In the genomic region with DNA sequence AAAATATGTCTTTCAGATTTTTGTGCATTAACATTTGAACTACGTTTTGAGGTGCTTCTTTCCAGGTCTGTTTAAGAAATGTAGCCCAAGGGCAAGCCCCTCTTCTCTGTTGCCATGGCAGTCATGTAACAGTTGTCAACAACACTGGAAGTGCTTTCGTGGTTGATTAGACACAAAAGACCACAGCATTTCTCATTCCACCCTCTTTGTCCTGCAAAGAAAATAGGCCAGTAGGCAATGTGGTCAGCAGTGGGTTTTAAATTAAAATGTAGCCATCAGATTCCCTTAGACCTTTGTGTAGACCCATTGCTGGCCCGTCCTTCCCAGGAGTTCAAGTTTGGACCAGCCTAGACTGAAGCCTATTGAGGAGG, we compare ENCODE assay signal across 1 cellular context.
TF ChIP-seq lines count a peak whose summit lies in the region.

No MANE protein-coding gene starts in this region.

TF ChIP-seq in GM12878, 131 proteins besides CTCF, POLR2A, EP300 and RAD21 (continued from another document):
- TF ChIP-seq PAX5 (IDR thresholded peaks at IDR 0.05; ENCODE audit: borderline replicate concordance, low read depth, low read length) (peak; percentile 57; the same call in 1 of the 2 replicates), GATAD2B (conservative IDR thresholded peaks at IDR 0.05; ENCODE audit: low read depth) (no peak), RUNX3 (IDR thresholded peaks at IDR 0.05; ENCODE audit: low read length) (peak; percentile 78), DPF2 (IDR thresholded peaks at IDR 0.05) (0 out of 2 replicates have a peak, but pooled peaks have one; percentile 20), E2F4 (IDR thresholded peaks at IDR 0.05; ENCODE audit: low read depth, low read length) (no peak), MTA2 (IDR thresholded peaks at IDR 0.05; ENCODE audit: low read depth) (peak; percentile 33; the same call in 1 of the 2 replicates), PAX8 (IDR thresholded peaks at IDR 0.05) (no peak), CBFB (IDR thresholded peaks at IDR 0.05; ENCODE audit: low read depth) (0 out of 2 replicates have a peak, but pooled peaks have one; percentile 16), PBX3 (IDR thresholded peaks at IDR 0.05; ENCODE audit: insufficient replicate concordance, low read depth, low read length) (peak; percentile 20), MXI1 (IDR thresholded peaks at IDR 0.05; ENCODE audit: low read depth, low read length) (peak; percentile 66), BMI1 (IDR thresholded peaks at IDR 0.05; ENCODE audit: borderline replicate concordance) (peak; percentile 74; the same call in 1 of the 2 replicates), IKZF2 (IDR thresholded peaks at IDR 0.05) (peak; percentile 53 to 64), MTA3 (IDR thresholded peaks at IDR 0.05; ENCODE audit: borderline replicate concordance, low read length) (no peak), BCL3 (IDR thresholded peaks at IDR 0.05; ENCODE audit: borderline replicate concordance, insufficient read depth, low read depth, low read length, poor library complexity, severe bottlenecking) (no peak), ZNF384 (IDR thresholded peaks at IDR 0.05; ENCODE audit: borderline replicate concordance, low read depth, low read length) (no peak)
- TF ChIP-seq, protein P1, sequence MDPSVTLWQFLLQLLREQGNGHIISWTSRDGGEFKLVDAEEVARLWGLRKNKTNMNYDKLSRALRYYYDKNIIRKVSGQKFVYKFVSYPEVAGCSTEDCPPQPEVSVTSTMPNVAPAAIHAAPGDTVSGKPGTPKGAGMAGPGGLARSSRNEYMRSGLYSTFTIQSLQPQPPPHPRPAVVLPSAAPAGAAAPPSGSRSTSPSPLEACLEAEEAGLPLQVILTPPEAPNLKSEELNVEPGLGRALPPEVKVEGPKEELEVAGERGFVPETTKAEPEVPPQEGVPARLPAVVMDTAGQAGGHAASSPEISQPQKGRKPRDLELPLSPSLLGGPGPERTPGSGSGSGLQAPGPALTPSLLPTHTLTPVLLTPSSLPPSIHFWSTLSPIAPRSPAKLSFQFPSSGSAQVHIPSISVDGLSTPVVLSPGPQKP (IDR thresholded peaks at IDR 0.05; ENCODE audit: low read depth, low read length) = no peak
- TF ChIP-seq, protein P2, sequence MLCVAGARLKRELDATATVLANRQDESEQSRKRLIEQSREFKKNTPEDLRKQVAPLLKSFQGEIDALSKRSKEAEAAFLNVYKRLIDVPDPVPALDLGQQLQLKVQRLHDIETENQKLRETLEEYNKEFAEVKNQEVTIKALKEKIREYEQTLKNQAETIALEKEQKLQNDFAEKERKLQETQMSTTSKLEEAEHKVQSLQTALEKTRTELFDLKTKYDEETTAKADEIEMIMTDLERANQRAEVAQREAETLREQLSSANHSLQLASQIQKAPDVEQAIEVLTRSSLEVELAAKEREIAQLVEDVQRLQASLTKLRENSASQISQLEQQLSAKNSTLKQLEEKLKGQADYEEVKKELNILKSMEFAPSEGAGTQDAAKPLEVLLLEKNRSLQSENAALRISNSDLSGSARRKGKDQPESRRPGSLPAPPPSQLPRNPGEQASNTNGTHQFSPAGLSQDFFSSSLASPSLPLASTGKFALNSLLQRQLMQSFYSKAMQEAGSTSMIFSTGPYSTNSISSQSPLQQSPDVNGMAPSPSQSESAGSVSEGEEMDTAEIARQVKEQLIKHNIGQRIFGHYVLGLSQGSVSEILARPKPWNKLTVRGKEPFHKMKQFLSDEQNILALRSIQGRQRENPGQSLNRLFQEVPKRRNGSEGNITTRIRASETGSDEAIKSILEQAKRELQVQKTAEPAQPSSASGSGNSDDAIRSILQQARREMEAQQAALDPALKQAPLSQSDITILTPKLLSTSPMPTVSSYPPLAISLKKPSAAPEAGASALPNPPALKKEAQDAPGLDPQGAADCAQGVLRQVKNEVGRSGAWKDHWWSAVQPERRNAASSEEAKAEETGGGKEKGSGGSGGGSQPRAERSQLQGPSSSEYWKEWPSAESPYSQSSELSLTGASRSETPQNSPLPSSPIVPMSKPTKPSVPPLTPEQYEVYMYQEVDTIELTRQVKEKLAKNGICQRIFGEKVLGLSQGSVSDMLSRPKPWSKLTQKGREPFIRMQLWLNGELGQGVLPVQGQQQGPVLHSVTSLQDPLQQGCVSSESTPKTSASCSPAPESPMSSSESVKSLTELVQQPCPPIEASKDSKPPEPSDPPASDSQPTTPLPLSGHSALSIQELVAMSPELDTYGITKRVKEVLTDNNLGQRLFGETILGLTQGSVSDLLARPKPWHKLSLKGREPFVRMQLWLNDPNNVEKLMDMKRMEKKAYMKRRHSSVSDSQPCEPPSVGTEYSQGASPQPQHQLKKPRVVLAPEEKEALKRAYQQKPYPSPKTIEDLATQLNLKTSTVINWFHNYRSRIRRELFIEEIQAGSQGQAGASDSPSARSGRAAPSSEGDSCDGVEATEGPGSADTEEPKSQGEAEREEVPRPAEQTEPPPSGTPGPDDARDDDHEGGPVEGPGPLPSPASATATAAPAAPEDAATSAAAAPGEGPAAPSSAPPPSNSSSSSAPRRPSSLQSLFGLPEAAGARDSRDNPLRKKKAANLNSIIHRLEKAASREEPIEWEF (IDR thresholded peaks at IDR 0.05; ENCODE audit: insufficient replicate concordance, low read depth, low read length) = no peak
